8 cellular contexts compared by ENCODE assay signal in genomic region chr2:143901185-143901842, GRCh38.
DNase-seq lines count a peak whose midpoint lies in the region; ATAC-seq and TF ChIP-seq lines count a peak whose summit lies in the region.

No MANE protein-coding gene starts in this region.

- POLR2A ChIA-PET in BJ (lab: Charles Lee) = no interaction called here

- H3K4me1 ChIP-seq in sigmoid colon = no peaks in the 10 kb centered on the region

- CTCF ChIA-PET in BJ (lab: Yijun Ruan, JAX) = no interaction called here

- WGBS in sigmoid colon, 2 donors = 77 to 87% methylated on average over 4 of the region's 4 CpGs

- intact Hi-C loops in sigmoid colon (cut with DNase I) = no loop called here

- no peak overlapping the region for H3K27ac ChIP-seq in sigmoid colon

- TF ChIP-seq EP300 in sigmoid colon (IDR thresholded peaks at IDR 0.05) = no peak

- H3K36me3 ChIP-seq in BJ (ENCODE audit: control insufficient read depth, insufficient read depth, low read length) (no peaks in the 10 kb centered on the region), sigmoid colon (no peaks in the 10 kb centered on the region)

- peak; percentile 86 for ATAC-seq in GM21717 (IDR thresholded peaks at IDR 0.05; ENCODE audit: unreplicated experiment)

- TF ChIP-seq CTCF in BJ (IDR thresholded peaks at IDR 0.05; ENCODE audit: insufficient read depth, low read depth, low read length) (0 out of 2 replicates have a peak, but pooled peaks have one; percentile 10), sigmoid colon (IDR thresholded peaks at IDR 0.05) (no peak)

- H3K27me3 ChIP-seq in BJ (ENCODE audit: control insufficient read depth, insufficient read depth, low read length) = no peaks in the 10 kb centered on the region
- H3K27me3 ChIP-seq in sigmoid colon = no peaks in the 10 kb centered on the region

- H3K4me3 ChIP-seq in BJ (ENCODE audit: low read depth, low read length) = no peak overlapping the region
- H3K4me3 ChIP-seq in sigmoid colon = no peak overlapping the region

- TF ChIP-seq POLR2A in sigmoid colon (IDR thresholded peaks at IDR 0.05) = no peak

- H3K9me3 ChIP-seq in sigmoid colon = no peaks in the 10 kb centered on the region

- DNase-seq in BJ (ENCODE audit: low read depth) (peak; percentile 50), KG1 (lab: John Stamatoyannopoulos, UW) (peak; percentile 13), fibroblast of gingiva (ENCODE audit: low read depth) (peak; percentile 10), HuH-7 (ENCODE audit: low spot score) (no peak), putamen (ENCODE audit: low spot score) (no peak), GM19240 (ENCODE audit: insufficient read length, low spot score) (no peak), sigmoid colon (no peak)

Comparison
In these comparisons a context has a peak if more than half of its experiments do, and no peak if none do; other contexts are left out.
1. DNase-seq: peak in BJ (single experiment), KG1 (single experiment) and fibroblast of gingiva (single experiment); none in HuH-7 (single experiment), putamen (single experiment), GM19240 (single experiment) and sigmoid colon (single experiment).